24 cellular contexts compared by ENCODE assay signal in genomic region chr5:139162448-139162847, GRCh38.
"Had no signal": no experiment of that assay in that cellular context is flagged by ENCODE, and none has a peak within 500 bp of the region (broad histone marks: within the 10 kb centered on the region; RNA-seq: fewer than 3 reads in every experiment).

No MANE protein-coding gene starts in this region.

- H3K27ac Mint-ChIP-seq: activated naive CD4-positive, alpha-beta T cell treated with anti-CD3 and anti-CD28 coated beads, Interleukin-2, amount 10 ng/mL, durations not matched to agents 7 days and 5 days; immature natural killer cell; natural killer cell; T-helper 1 cell treated with Interleukin-12 subunit alpha and Interleukin-12 subunit beta and Interleukin-4 antibody, amounts not matched to agents 30 μg/mL and 1 μg/mL, for 36 hours had no signal

- H3K27me3 Mint-ChIP-seq: activated naive CD4-positive, alpha-beta T cell treated with anti-CD3 and anti-CD28 coated beads, Interleukin-2, amount 10 ng/mL, durations not matched to agents 7 days and 5 days had no signal

- H3K4me1 Mint-ChIP-seq: activated naive CD4-positive, alpha-beta T cell treated with anti-CD3 and anti-CD28 coated beads, Interleukin-2, amount 10 ng/mL, durations not matched to agents 7 days and 5 days had no signal

- H3K4me3 Mint-ChIP-seq: activated naive CD4-positive, alpha-beta T cell treated with anti-CD3 and anti-CD28 coated beads, Interleukin-2, amount 10 ng/mL, durations not matched to agents 7 days and 5 days; immature natural killer cell; natural killer cell; T-helper 1 cell treated with Interleukin-12 subunit alpha and Interleukin-12 subunit beta and Interleukin-4 antibody, amounts not matched to agents 30 μg/mL and 1 μg/mL, for 36 hours had no signal

- H3K27ac ChIP-seq: ascending aorta, esophagus muscularis mucosa, heart right ventricle, tibial artery had no signal

- ATAC-seq: heart right ventricle; left ventricle myocardium superior; natural killer cell; stimulated activated naive CD8-positive, alpha-beta T cell treated with anti-CD3 and anti-CD28 coated beads, Interleukin-15, Interleukin-2, amounts not matched to agents 100 U/mL and 50 U/mL, for 24 hours had no signal

- H3K36me3 ChIP-seq: ascending aorta, esophagus muscularis mucosa, heart right ventricle, tibial artery had no signal

- H3K4me1 ChIP-seq: ascending aorta had no signal

- H3K36me3 Mint-ChIP-seq: activated naive CD4-positive, alpha-beta T cell treated with anti-CD3 and anti-CD28 coated beads, Interleukin-2, amount 10 ng/mL, durations not matched to agents 7 days and 5 days; natural killer cell had no signal

- H3K27me3 ChIP-seq: ascending aorta, esophagus muscularis mucosa, heart right ventricle, tibial artery had no signal

- DNase-seq: activated CD4-positive, alpha-beta T cell treated with anti-CD3 and anti-CD28 coated beads, Interleukin-2, amount 50 U/mL, for 1 hour; activated CD4-positive, CD25-positive, alpha-beta regulatory T cell treated with anti-CD3 and anti-CD28 coated beads, Interleukin-2, amount 50 U/mL, for 72 hours; activated CD8-positive, alpha-beta memory T cell treated with anti-CD3 and anti-CD28 coated beads for 24 hours; activated CD8-positive, alpha-beta memory T cell treated with anti-CD3 and anti-CD28 coated beads, Interleukin-2, amount 50 U/mL, for 48 hours; activated effector memory CD4-positive, alpha-beta T cell treated with Interleukin-2 at 50 U/mL for 16 hours; activated naive CD4-positive, alpha-beta T cell treated with anti-CD3 and anti-CD28 coated beads, Interleukin-2, amount 10 ng/mL, durations not matched to agents 7 days and 5 days; activated T-cell treated with anti-CD3 and anti-CD28 coated beads, Interleukin-2, amount 50 U/mL, for 48 hours; dermis blood vessel endothelial cell; effector memory CD4-positive, alpha-beta T cell; heart right ventricle; immature natural killer cell; kidney glomerular epithelial cell; left ventricle myocardium superior; natural killer cell; nucleus accumbens; posterior cingulate gyrus; stimulated activated CD4-positive, alpha-beta T cell treated with anti-CD3 and anti-CD28 coated beads, Interleukin-12 subunit alpha, Interleukin-12 subunit beta, amount 100 ng/mL, for 4 hours; stimulated activated CD4-positive, alpha-beta T cell treated with anti-CD3 and anti-CD28 coated beads, Interleukin-1b, Interleukin-23, amount 100 ng/mL, for 48 hours; stimulated activated naive CD8-positive, alpha-beta T cell treated with anti-CD3 and anti-CD28 coated beads, Interleukin-15, Interleukin-2, amounts not matched to agents 100 U/mL and 50 U/mL, for 24 hours; substantia nigra; tibial artery had no signal

- H3K4me3 ChIP-seq: ascending aorta, esophagus muscularis mucosa, heart right ventricle, tibial artery had no signal

- H3K9me3 ChIP-seq: ascending aorta, esophagus muscularis mucosa, heart right ventricle, tibial artery had no signal

- H3K9me3 Mint-ChIP-seq: activated naive CD4-positive, alpha-beta T cell treated with anti-CD3 and anti-CD28 coated beads, Interleukin-2, amount 10 ng/mL, durations not matched to agents 7 days and 5 days; immature natural killer cell; natural killer cell; T-helper 1 cell treated with Interleukin-12 subunit alpha and Interleukin-12 subunit beta and Interleukin-4 antibody, amounts not matched to agents 30 μg/mL and 1 μg/mL, for 36 hours had no signal
